ENCODE assay signal across 16 cellular contexts in genomic region chr18:25113081-25113480, GRCh38.
DNase-seq lines count a peak whose midpoint lies in the region; ATAC-seq and TF ChIP-seq lines count a peak whose summit lies in the region.
"Had no signal": no experiment of that assay in that cellular context is flagged by ENCODE, and none has a peak within 500 bp of the region (broad histone marks: within the 10 kb centered on the region; RNA-seq: fewer than 3 reads in every experiment).

No MANE protein-coding gene starts in this region.

- peak overlapping the region in 1 of 3 experiments; percentile 1 for H3K4me3 Mint-ChIP-seq in nephron
- no peak overlapping the region for H3K4me3 Mint-ChIP-seq in stimulated activated naive CD8-positive, alpha-beta T cell treated with anti-CD3 and anti-CD28 coated beads, Interleukin-15, amount 100 ng/mL, for 72 hours
- H3K4me3 Mint-ChIP-seq: CD8-positive, alpha-beta T cell; IgD-negative memory B cell had no signal

- DNase-seq in NCI-H748 (lab: John Stamatoyannopoulos, UW; ENCODE audit: unreplicated experiment) (peak; percentile 12), NCI-H748 treated with DMSO at 0.1 percent for 48 hours (lab: John Stamatoyannopoulos, UW) (no peak), BE2C (no peak), ovary (no peak), posterior vena cava (ENCODE audit: low spot score) (no peak)
- no peak for DNase-seq in stimulated activated naive CD8-positive, alpha-beta T cell treated with anti-CD3 and anti-CD28 coated beads, Interleukin-15, amount 100 ng/mL, for 72 hours
- DNase-seq: 8988T; CD8-positive, alpha-beta T cell; NCI-H1105; NCI-H1694; NCI-H526 treated with DMSO at 0.1 percent for 48 hours; PC-3; SJCRH30 had no signal

- no peak for TF ChIP-seq CTCF in nephron (IDR thresholded peaks at IDR 0.05; ENCODE audit: unreplicated experiment in 3 of 3)
- no peak for TF ChIP-seq CTCF in BE2C (IDR thresholded peaks at IDR 0.05; ENCODE audit: low read depth, low read length)
- no peak for TF ChIP-seq CTCF in ovary (IDR thresholded peaks at IDR 0.05)

- peak overlapping the region; percentile 62 for H3K27ac ChIP-seq in ectodermal cell (ENCODE audit: insufficient read depth, low read depth, low read length, poor library complexity, severe bottlenecking)
- no peak overlapping the region for H3K27ac ChIP-seq in ovary
- H3K27ac ChIP-seq: SJCRH30 had no signal

- no peaks in the 10 kb centered on the region for H3K9me3 ChIP-seq in ectodermal cell (ENCODE audit: control insufficient read depth, low read length)
- no peaks in the 10 kb centered on the region for H3K9me3 ChIP-seq in BE2C
- no peaks in the 10 kb centered on the region for H3K9me3 ChIP-seq in ovary
- H3K9me3 ChIP-seq: SJCRH30 had no signal

- TF ChIP-seq POLR2A in ovary (IDR thresholded peaks at IDR 0.05), result no peak

- peaks cover 32% of the 10 kb centered on the region for H3K4me1 Mint-ChIP-seq in nephron
- H3K4me1 Mint-ChIP-seq in stimulated activated naive CD8-positive, alpha-beta T cell treated with anti-CD3 and anti-CD28 coated beads, Interleukin-15, amount 100 ng/mL, for 72 hours, result no peaks in the 10 kb centered on the region
- H3K4me1 Mint-ChIP-seq: IgD-negative memory B cell had no signal

- peaks cover 36% of the 10 kb centered on the region for H3K36me3 Mint-ChIP-seq in nephron (ENCODE audit: low read depth)
- H3K36me3 Mint-ChIP-seq: CD8-positive, alpha-beta T cell had no signal

- ATAC-seq in stimulated activated naive CD8-positive, alpha-beta T cell treated with anti-CD3 and anti-CD28 coated beads, Interleukin-15, amount 100 ng/mL, for 72 hours, result no peak
- ATAC-seq: CD8-positive, alpha-beta T cell; PC-3 had no signal

- H3K27ac Mint-ChIP-seq in nephron, result peak overlapping the region; percentile 17 to 87 (median 62)
- no peak overlapping the region for H3K27ac Mint-ChIP-seq in stimulated activated naive CD8-positive, alpha-beta T cell treated with anti-CD3 and anti-CD28 coated beads, Interleukin-15, amount 100 ng/mL, for 72 hours
- H3K27ac Mint-ChIP-seq: CD8-positive, alpha-beta T cell; IgD-negative memory B cell had no signal

- TF ChIP-seq EP300 in ovary (IDR thresholded peaks at IDR 0.05), result no peak

- H3K4me3 ChIP-seq in ectodermal cell (ENCODE audit: insufficient read depth, low read depth, low read length), result no peak overlapping the region
- H3K4me3 ChIP-seq in BE2C (ENCODE audit: low read depth, low read length), result no peak overlapping the region
- no peak overlapping the region for H3K4me3 ChIP-seq in ovary
- H3K4me3 ChIP-seq: SJCRH30 had no signal

- H3K27me3 Mint-ChIP-seq in nephron (ENCODE audit: low read depth), result no peaks in the 10 kb centered on the region
- peaks cover 8% of the 10 kb centered on the region for H3K27me3 Mint-ChIP-seq in stimulated activated naive CD8-positive, alpha-beta T cell treated with anti-CD3 and anti-CD28 coated beads, Interleukin-15, amount 100 ng/mL, for 72 hours

- no peaks in the 10 kb centered on the region for H3K27me3 ChIP-seq in ectodermal cell (ENCODE audit: control insufficient read depth, insufficient read depth, low read length, poor library complexity, severe bottlenecking)
- no peaks in the 10 kb centered on the region for H3K27me3 ChIP-seq in BE2C
- no peaks in the 10 kb centered on the region for H3K27me3 ChIP-seq in ovary
- H3K27me3 ChIP-seq: SJCRH30 had no signal

- H3K36me3 ChIP-seq in ectodermal cell (ENCODE audit: control insufficient read depth, insufficient read depth, low read length) (no peaks in the 10 kb centered on the region), BE2C (no peaks in the 10 kb centered on the region), ovary (no peaks in the 10 kb centered on the region)
- H3K36me3 ChIP-seq: SJCRH30 had no signal

- H3K4me1 ChIP-seq in ectodermal cell (ENCODE audit: control insufficient read depth, insufficient read depth, low read length) (peaks cover 45% of the 10 kb centered on the region), BE2C (no peaks in the 10 kb centered on the region), ovary (ENCODE audit: insufficient read depth) (peaks cover 3% of the 10 kb centered on the region)

- WGBS in ectodermal cell, 2 experiments, result 71 to 90% methylated on average over 4 of the region's 4 CpGs
- 97 to 98% (median 97%) methylated on average over 4 of the region's 4 CpGs for WGBS in ovary, 3 donors

- intact Hi-C loops in ovary (cut with DNase I), result no loop called here
- intact Hi-C loops in posterior vena cava (cut with DNase I), result no loop called here

- H3K9me3 Mint-ChIP-seq in nephron, result peaks cover 17% of the 10 kb centered on the region
- peaks cover 5 to 8% of the 10 kb centered on the region in 2 donors for H3K9me3 Mint-ChIP-seq in stimulated activated naive CD8-positive, alpha-beta T cell treated with anti-CD3 and anti-CD28 coated beads, Interleukin-15, amount 100 ng/mL, for 72 hours

Comparison
In these comparisons a context has a peak if more than half of its experiments do, and no peak if none do; other contexts are left out.
1. H3K27ac Mint-ChIP-seq: peak in nephron (3 of 3); none in stimulated activated naive CD8-positive, alpha-beta T cell treated with anti-CD3 and anti-CD28 coated beads, Interleukin-15, amount 100 ng/mL, for 72 hours (0 of 2).